Comparison of ENCODE assay signal across 1 cellular context in the genomic region with DNA sequence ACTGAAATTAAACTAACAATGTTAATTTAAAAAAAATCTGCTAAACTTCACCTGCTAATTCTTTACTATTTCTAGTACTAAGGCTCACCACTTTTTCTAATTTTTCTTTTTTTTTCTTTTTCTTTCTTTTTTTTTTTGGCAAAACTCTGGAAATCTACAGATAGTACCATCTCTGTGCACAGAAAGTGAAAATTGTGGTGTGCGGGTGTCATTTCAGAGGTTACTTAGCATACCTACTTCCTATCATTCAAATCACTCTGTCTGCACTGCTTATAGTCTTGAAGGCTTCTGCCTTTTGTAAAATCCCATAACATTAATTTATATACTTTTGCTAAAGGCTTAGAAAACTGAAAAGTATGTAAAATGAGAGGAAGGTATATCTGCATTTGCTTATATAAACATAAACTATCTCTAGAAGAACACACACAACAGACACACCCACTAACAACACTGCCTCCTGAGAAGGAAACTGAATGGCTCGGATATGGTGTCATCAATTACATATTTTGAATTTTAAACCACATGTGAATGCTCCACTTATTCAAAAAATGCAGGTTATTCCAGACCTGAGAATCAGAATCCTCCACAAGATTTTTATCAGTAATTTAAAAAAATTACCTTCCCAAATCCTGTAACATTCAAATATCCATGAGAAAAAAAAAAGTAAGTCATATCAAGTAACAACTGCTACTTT.
TF ChIP-seq lines count a peak whose summit lies in the region.

No MANE protein-coding gene starts in this region.

TF ChIP-seq in WTC11, 78 proteins besides CTCF, POLR2A, EP300 and RAD21 (continued from another document):
- TF ChIP-seq, protein P1, sequence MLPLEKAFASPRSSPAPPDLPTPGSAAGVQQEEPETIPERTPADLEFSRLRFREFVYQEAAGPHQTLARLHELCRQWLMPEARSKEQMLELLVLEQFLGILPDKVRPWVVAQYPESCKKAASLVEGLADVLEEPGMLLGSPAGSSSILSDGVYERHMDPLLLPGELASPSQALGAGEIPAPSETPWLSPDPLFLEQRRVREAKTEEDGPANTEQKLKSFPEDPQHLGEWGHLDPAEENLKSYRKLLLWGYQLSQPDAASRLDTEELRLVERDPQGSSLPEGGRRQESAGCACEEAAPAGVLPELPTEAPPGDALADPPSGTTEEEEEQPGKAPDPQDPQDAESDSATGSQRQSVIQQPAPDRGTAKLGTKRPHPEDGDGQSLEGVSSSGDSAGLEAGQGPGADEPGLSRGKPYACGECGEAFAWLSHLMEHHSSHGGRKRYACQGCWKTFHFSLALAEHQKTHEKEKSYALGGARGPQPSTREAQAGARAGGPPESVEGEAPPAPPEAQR (CRISPR knock-in tag; IDR thresholded peaks at IDR 0.05), result no peak
